In genomic region chr9:70427161-70427945, GRCh38 we compare ENCODE assay signal across 20 cellular contexts. TPM values are rescaled to one million over a fixed set of nuclear protein-coding genes. Genes with fewer than 3 reads are reported as not detected.
DNase-seq lines count a peak whose midpoint lies in the region; ATAC-seq, FAIRE-seq and TF ChIP-seq lines count a peak whose summit lies in the region.
"Had no signal": no experiment of that assay in that cellular context is flagged by ENCODE, and none has a peak within 500 bp of the region (broad histone marks: within the 10 kb centered on the region; RNA-seq: fewer than 3 reads in every experiment).

No MANE protein-coding gene starts in this region.

- dilution Hi-C loops in endothelial cell of umbilical vein (cut with MboI; ENCODE audit: extremely low pct_ligation_motif_present, low sequenced_read_pairs): no loop called here

- peaks cover 0 to 7% (median 0%) of the 10 kb centered on the region in 11 donors for H3K9me3 Mint-ChIP-seq in naive thymus-derived CD4-positive, alpha-beta T cell
- H3K9me3 Mint-ChIP-seq: activated CD8-positive, alpha-beta T cell treated with anti-CD3 and anti-CD28 coated beads for 36 hours; activated T-cell treated with anti-CD3 and anti-CD28 coated beads, Interleukin-2, amount 50 U/mL, for 4 hours had no signal

- H3K4me2 ChIP-seq in endothelial cell of umbilical vein (ENCODE audit: insufficient read depth, low read length): no peak overlapping the region
- no peak overlapping the region for H3K4me2 ChIP-seq in neuronal stem cell (ENCODE audit: insufficient read depth, low read length, poor library complexity, severe bottlenecking)
- H3K4me2 ChIP-seq: BLaER1 had no signal

- H3K79me2 ChIP-seq in endothelial cell of umbilical vein (ENCODE audit: control insufficient read depth, insufficient read depth, low read length): no peaks in the 10 kb centered on the region

- no peak overlapping the region for H2BK12ac ChIP-seq in neuronal stem cell (ENCODE audit: low read length)

- no peak overlapping the region for H4K8ac ChIP-seq in neuronal stem cell (ENCODE audit: low read depth, low read length)

- peaks cover 0 to 9% (median 0%) of the 10 kb centered on the region in 5 donors for H3K36me3 Mint-ChIP-seq in naive thymus-derived CD4-positive, alpha-beta T cell
- H3K36me3 Mint-ChIP-seq: activated naive CD8-positive, alpha-beta T cell treated with anti-CD3 and anti-CD28 coated beads, Interleukin-2, amount 10 ng/mL, durations not matched to agents 7 days and 5 days had no signal

- H3K4me3 ChIP-seq in AG10803 (ENCODE audit: low read length) (no peak overlapping the region), HEK293 (ENCODE audit: low read depth, low read length) (no peak overlapping the region), endothelial cell of umbilical vein (replicated peaks in 1 of 3; ENCODE audit: insufficient read depth in 1 of 3, low read depth in 1 of 3, low read length in 3 of 3) (no peak overlapping the region), neuronal stem cell (ENCODE audit: low read length in 2 of 2) (no peak overlapping the region)
- no peak overlapping the region for H3K4me3 ChIP-seq in naive thymus-derived CD4-positive, alpha-beta T cell (ENCODE audit: low read length)
- H3K4me3 ChIP-seq: BLaER1, gastrocnemius medialis, skin epidermis had no signal

- H3K14ac ChIP-seq in neuronal stem cell (ENCODE audit: low read length): no peak overlapping the region

- H3K18ac ChIP-seq in neuronal stem cell (ENCODE audit: low read length): no peak overlapping the region

- CTCF ChIA-PET in HEK293 (lab: Yijun Ruan, JAX): interaction anchor here (0.7 to 2.3 kb wide), 5 partner anchors 9 to 500 kb away, joined by 3 to 10 read pairs (median 3); partner anchors contain the start of gene KLF9
- CTCF ChIA-PET in endothelial cell of umbilical vein (lab: Charles Lee): interaction anchor here (1.1 to 1.4 kb wide), 3 partner anchors 8 to 59 kb away, joined by 3 to 4 read pairs (median 3); no protein-coding TSS in a partner anchor
- CTCF ChIA-PET in naive thymus-derived CD4-positive, alpha-beta T cell (lab: Charles Lee): interaction anchor here (0.6 to 1.6 kb wide), 3 partner anchors 57 to 85 kb away, joined by 3 to 5 read pairs (median 3); no protein-coding TSS in a partner anchor

- no peak overlapping the region for H3K4me3 Mint-ChIP-seq in naive thymus-derived CD4-positive, alpha-beta T cell
- H3K4me3 Mint-ChIP-seq: activated CD8-positive, alpha-beta T cell treated with anti-CD3 and anti-CD28 coated beads for 36 hours; activated naive CD8-positive, alpha-beta T cell treated with anti-CD3 and anti-CD28 coated beads, Interleukin-2, amount 10 ng/mL, durations not matched to agents 7 days and 5 days; activated T-cell treated with anti-CD3 and anti-CD28 coated beads, Interleukin-2, amount 50 U/mL, for 4 hours had no signal

- no peaks in the 10 kb centered on the region for H3K36me3 ChIP-seq in HEK293 (ENCODE audit: control insufficient read depth in 2 of 2, insufficient read depth in 1 of 2, low read length in 2 of 2)
- H3K36me3 ChIP-seq in endothelial cell of umbilical vein (ENCODE audit: control insufficient read depth in 2 of 2, extremely low read depth in 1 of 2, insufficient read depth in 2 of 2, low read length in 2 of 2): no peaks in the 10 kb centered on the region
- no peaks in the 10 kb centered on the region for H3K36me3 ChIP-seq in naive thymus-derived CD4-positive, alpha-beta T cell (ENCODE audit: control insufficient read depth in 2 of 3, insufficient read depth in 3 of 3, low read length in 3 of 3)
- no peaks in the 10 kb centered on the region for H3K36me3 ChIP-seq in neuronal stem cell (replicated peaks in 1 of 2; ENCODE audit: control insufficient read depth in 2 of 2, insufficient read depth in 2 of 2, low read length in 2 of 2)
- H3K36me3 ChIP-seq: BLaER1, gastrocnemius medialis had no signal

- FAIRE-seq in endothelial cell of umbilical vein (lab: Jason Lieb, UNC): no peak
- FAIRE-seq: H1 had no signal

- peak; percentile 32 for ATAC-seq in naive thymus-derived CD4-positive, alpha-beta T cell
- ATAC-seq: activated CD8-positive, alpha-beta T cell treated with anti-CD3 and anti-CD28 coated beads for 36 hours; activated T-cell treated with anti-CD3 and anti-CD28 coated beads, Interleukin-2, amount 50 U/mL, for 4 hours; gastrocnemius medialis; left colon had no signal

- no CpG with 5 or more reads among the region's 11 CpGs for WGBS in neuronal stem cell (ENCODE audit: extremely low coverage in 2 of 2, insufficient read length in 2 of 2, insufficient replicate concordance in 1 of 2), 2 donors

- no peak overlapping the region for H3K4ac ChIP-seq in neuronal stem cell (ENCODE audit: low read length)

- peaks cover 0 to 5% (median 0%) of the 10 kb centered on the region in 5 donors for H3K27me3 Mint-ChIP-seq in naive thymus-derived CD4-positive, alpha-beta T cell
- H3K27me3 Mint-ChIP-seq: activated CD8-positive, alpha-beta T cell treated with anti-CD3 and anti-CD28 coated beads for 36 hours; activated naive CD8-positive, alpha-beta T cell treated with anti-CD3 and anti-CD28 coated beads, Interleukin-2, amount 10 ng/mL, durations not matched to agents 7 days and 5 days had no signal

- H4K91ac ChIP-seq in neuronal stem cell (ENCODE audit: low read depth, low read length, poor library complexity): no peak overlapping the region

- no peak overlapping the region for H3K27ac Mint-ChIP-seq in naive thymus-derived CD4-positive, alpha-beta T cell
- H3K27ac Mint-ChIP-seq: activated CD8-positive, alpha-beta T cell treated with anti-CD3 and anti-CD28 coated beads for 36 hours; activated naive CD8-positive, alpha-beta T cell treated with anti-CD3 and anti-CD28 coated beads, Interleukin-2, amount 10 ng/mL, durations not matched to agents 7 days and 5 days had no signal

- H3K9me3 ChIP-seq in HEK293 (ENCODE audit: control insufficient read depth, insufficient read depth, low read depth, low read length) (no peaks in the 10 kb centered on the region), endothelial cell of umbilical vein (replicated peaks; ENCODE audit: control insufficient read depth, insufficient read depth, low read length) (no peaks in the 10 kb centered on the region), neuronal stem cell (replicated peaks in 1 of 2; ENCODE audit: control insufficient read depth in 2 of 2, insufficient read depth in 1 of 2, low read depth in 1 of 2, low read length in 2 of 2) (no peaks in the 10 kb centered on the region)
- H3K9me3 ChIP-seq in naive thymus-derived CD4-positive, alpha-beta T cell (ENCODE audit: control insufficient read depth in 2 of 3, low read length in 3 of 3): no peaks in the 10 kb centered on the region
- H3K9me3 ChIP-seq: gastrocnemius medialis had no signal

- POLR2A ChIA-PET in HEK293 (lab: Yijun Ruan, JAX): interaction anchor here (1.7 to 1.8 kb wide), 2 partner anchors 8 to 13 kb away, joined by 5 read pairs; partner anchors contain the start of gene KLF9
- POLR2A ChIA-PET in endothelial cell of umbilical vein (lab: Charles Lee): no interaction called here
- POLR2A ChIA-PET in naive thymus-derived CD4-positive, alpha-beta T cell (lab: Charles Lee): interaction anchor here (0.6 to 2.8 kb wide), 3 partner anchors 9 to 20 kb away, joined by 3 to 13 read pairs (median 3); no protein-coding TSS in a partner anchor

- peak; percentile 31; the same call in 1 of the 2 replicates for TF ChIP-seq CTCF in AG10803 (conservative IDR thresholded peaks at IDR 0.05; ENCODE audit: low read length)
- no peak for TF ChIP-seq CTCF in HEK293 (tag by site-specific recombination; IDR thresholded peaks at IDR 0.05)
- TF ChIP-seq CTCF in endothelial cell of umbilical vein (IDR thresholded peaks at IDR 0.05; ENCODE audit: extremely low read depth in 1 of 2, insufficient read depth in 1 of 2, low read depth in 1 of 2, low read length in 2 of 2): no peak

- H2AK5ac ChIP-seq in neuronal stem cell (ENCODE audit: low read depth, low read length): no peak overlapping the region

- H3K79me1 ChIP-seq in neuronal stem cell (ENCODE audit: low read depth, low read length): peaks cover 2% of the 10 kb centered on the region

- H2BK5ac ChIP-seq in neuronal stem cell (ENCODE audit: low read length): no peak overlapping the region

- DNase-seq in AG10803 (ENCODE audit: low read depth) (peak; percentile 60), endothelial cell of umbilical vein (ENCODE audit: low read depth, low spot score) (no peak), NK-92 (lab: John Stamatoyannopoulos, UW; ENCODE audit: unreplicated experiment) (no peak), DMS79 treated with DMSO at 0.1 percent for 48 hours (lab: John Stamatoyannopoulos, UW) (no peak), neuronal stem cell (ENCODE audit: low spot score) (no peak), EL (no peak)
- no peak for DNase-seq in naive thymus-derived CD4-positive, alpha-beta T cell
- DNase-seq: activated CD8-positive, alpha-beta T cell treated with anti-CD3 and anti-CD28 coated beads for 36 hours; activated naive CD8-positive, alpha-beta T cell treated with anti-CD3 and anti-CD28 coated beads, Interleukin-2, amount 10 ng/mL, durations not matched to agents 7 days and 5 days; activated T-cell treated with anti-CD3 and anti-CD28 coated beads, Interleukin-2, amount 50 U/mL, for 4 hours; gastrocnemius medialis; Kasumi-1; left colon; NCI-H1417; NK-92 treated with Interleukin-12 subunit alpha and Interleukin-12 subunit beta, amount 100 ng/mL, for 24 hours; stimulated activated CD4-positive, alpha-beta T cell treated with anti-CD3 and anti-CD28 coated beads, Interleukin-4, amount 100 ng/mL, for 24 hours had no signal

- BruUV-seq in endothelial cell of umbilical vein (replicated peaks; lab: Mats Ljungman, UMichigan): no TSS peak

- H2BK120ac ChIP-seq in neuronal stem cell (ENCODE audit: low read depth, low read length): no peak overlapping the region

- no peak for TF ChIP-seq POLR2A in endothelial cell of umbilical vein (IDR thresholded peaks at IDR 0.05; ENCODE audit: low read depth, low read length)

- peak overlapping the region; percentile 20 for H2AFZ ChIP-seq in endothelial cell of umbilical vein (ENCODE audit: low read depth, low read length)
- H2AFZ ChIP-seq in neuronal stem cell (ENCODE audit: low read length): no peak overlapping the region

- peaks cover 7 to 20% (median 14%) of the 10 kb centered on the region in 7 donors for H3K4me1 Mint-ChIP-seq in naive thymus-derived CD4-positive, alpha-beta T cell

- no peaks in the 10 kb centered on the region for H4K20me1 ChIP-seq in endothelial cell of umbilical vein (replicated peaks; ENCODE audit: control insufficient read depth, extremely low read depth, insufficient read depth, low read length)
- H4K20me1 ChIP-seq: BLaER1 had no signal

- no peak overlapping the region for H3K23ac ChIP-seq in neuronal stem cell (ENCODE audit: low read depth, low read length, poor library complexity)

- H3K27me3 ChIP-seq in endothelial cell of umbilical vein (ENCODE audit: control insufficient read depth in 2 of 2, insufficient read depth in 2 of 2, low read length in 2 of 2) (no peaks in the 10 kb centered on the region), neuronal stem cell (ENCODE audit: control insufficient read depth in 3 of 3, insufficient read depth in 3 of 3, low read depth in 1 of 3, low read length in 3 of 3) (peaks cover 0 to 18% (median 0%) of the 10 kb centered on the region in 3 experiments)
- no peaks in the 10 kb centered on the region for H3K27me3 ChIP-seq in naive thymus-derived CD4-positive, alpha-beta T cell (ENCODE audit: control insufficient read depth in 2 of 2, insufficient read depth in 2 of 2, low read length in 2 of 2)
- H3K27me3 ChIP-seq: BLaER1, gastrocnemius medialis had no signal

- H3K9me1 ChIP-seq in endothelial cell of umbilical vein (replicated peaks; ENCODE audit: control insufficient read depth, extremely low read depth, insufficient read depth, low read length): no peaks in the 10 kb centered on the region

- intact Hi-C loops in endothelial cell of umbilical vein (cut with micrococcal nuclease): no loop called here
- intact Hi-C loops in naive thymus-derived CD4-positive, alpha-beta T cell (cut with micrococcal nuclease): no loop called here

- H3K27ac ChIP-seq in HEK293 (ENCODE audit: extremely low read depth, low read depth, low read length) (no peak overlapping the region), endothelial cell of umbilical vein (ENCODE audit: insufficient read depth, low read depth, low read length) (no peak overlapping the region), neuronal stem cell (replicated peaks; ENCODE audit: low read length) (no peak overlapping the region)
- H3K27ac ChIP-seq in naive thymus-derived CD4-positive, alpha-beta T cell (ENCODE audit: low read depth, low read length): no peak overlapping the region
- H3K27ac ChIP-seq: BLaER1, gastrocnemius medialis, skin epidermis had no signal

- H3K9ac ChIP-seq in endothelial cell of umbilical vein (replicated peaks; ENCODE audit: extremely low read depth, insufficient read depth, low read length): no peak overlapping the region
- H3K9ac ChIP-seq in neuronal stem cell (ENCODE audit: low read depth, low read length, poor library complexity): no peak overlapping the region
- H3K9ac ChIP-seq: BLaER1 had no signal

- H3K4me1 ChIP-seq in HEK293 (ENCODE audit: control insufficient read depth, insufficient read depth, low read length) (no peaks in the 10 kb centered on the region), endothelial cell of umbilical vein (ENCODE audit: control insufficient read depth, extremely low read depth, insufficient read depth, low read length) (peaks cover 2% of the 10 kb centered on the region), neuronal stem cell (ENCODE audit: control insufficient read depth in 2 of 2, insufficient read depth in 1 of 2, low read depth in 1 of 2, low read length in 2 of 2) (peaks cover 0 to 2% of the 10 kb centered on the region in 2 donors)
- H3K4me1 ChIP-seq in naive thymus-derived CD4-positive, alpha-beta T cell (ENCODE audit: control insufficient read depth in 2 of 2, insufficient read depth in 2 of 2, low read length in 2 of 2): peaks cover under 1% of the 10 kb centered on the region in 2 donors

- no peak overlapping the region for H2BK15ac ChIP-seq in neuronal stem cell (ENCODE audit: low read length)

RNA-seq across cellular contexts. Expression of gene KLF9, which starts 12.9 kb away (rescaled TPM):
- 17.2 and 23.1 TPM in 2 replicates for total RNA-seq in endothelial cell of umbilical vein
- 6.6 and 7.3 TPM in 2 replicates for polyA plus RNA-seq in endothelial cell of umbilical vein
- 9.9 and 12.0 TPM in 2 replicates for polyA plus RNA-seq in endothelial cell of umbilical vein (2011; cell fraction: cytosol; rRNA removed)
- polyA plus RNA-seq in endothelial cell of umbilical vein (2011; cell fraction: nucleus; rRNA removed): 13.0 and 15.9 TPM in 2 replicates
- polyA plus RNA-seq in endothelial cell of umbilical vein (2012): 11.0 and 16.4 TPM in 2 replicates
- polyA minus RNA-seq in endothelial cell of umbilical vein: 10.0 and 12.9 TPM in 2 replicates
- 2.4 TPM for polyA minus RNA-seq in endothelial cell of umbilical vein (2011; cell fraction: cytosol; rRNA and poly(A)+ RNA removed)
- polyA minus RNA-seq in endothelial cell of umbilical vein (2011; cell fraction: nucleus; rRNA and poly(A)+ RNA removed): 20.2 and 29.8 TPM in 2 replicates
- total RNA-seq in naive thymus-derived CD4-positive, alpha-beta T cell: 10 to 100 TPM; 12.6 to 96.7 (median 23.3) TPM
- 1 to 10 TPM; 2.3 to 3.5 TPM for polyA plus RNA-seq in naive thymus-derived CD4-positive, alpha-beta T cell
- polyA plus RNA-seq in neuronal stem cell (2013, experiment 1 of 2): 0.28 TPM
- 0.28 TPM for polyA plus RNA-seq in neuronal stem cell (2013, experiment 2 of 2)
